Comparison of ENCODE assay signal across 8 cellular contexts in genomic region chr7:90749774-90750173, GRCh38.
DNase-seq lines count a peak whose midpoint lies in the region; ATAC-seq and TF ChIP-seq lines count a peak whose summit lies in the region.

No MANE protein-coding gene starts in this region.

- no peaks in the 10 kb centered on the region for H3K27me3 Mint-ChIP-seq in osteocyte (ENCODE audit: unreplicated experiment)

- TF ChIP-seq CTCF in VCaP (conservative IDR thresholded peaks at IDR 0.05) (peak; percentile 63), osteocyte (IDR thresholded peaks at IDR 0.05) (peak; percentile 38)

- H3K36me3 Mint-ChIP-seq in osteocyte (ENCODE audit: unreplicated experiment), result peaks cover 53% of the 10 kb centered on the region

- H3K27ac ChIP-seq in VCaP, result peak overlapping the region; percentile 5; the same call in 1 of the 2 replicates

- H3K4me3 Mint-ChIP-seq in osteocyte (ENCODE audit: unreplicated experiment), result no peak overlapping the region

- H3K27ac Mint-ChIP-seq in osteocyte (ENCODE audit: unreplicated experiment), result no peak overlapping the region

- peak; percentile 25 for DNase-seq in NCI-H2171 treated with DMSO at 0.1 percent for 48 hours (lab: John Stamatoyannopoulos, UW)
- DNase-seq in NCI-H2171 (lab: John Stamatoyannopoulos, UW), result no peak
- DNase-seq in osteocyte (ENCODE audit: extremely low spot score, unreplicated experiment), result no peak
- no peak for DNase-seq in foreskin melanocyte

- peaks cover 21% of the 10 kb centered on the region for H3K4me1 Mint-ChIP-seq in osteocyte (ENCODE audit: unreplicated experiment)

- ATAC-seq in HG03354 (IDR thresholded peaks at IDR 0.05; ENCODE audit: poor library complexity, severe bottlenecking, unreplicated experiment) (peak; percentile 75), HG02981 (IDR thresholded peaks at IDR 0.05; ENCODE audit: unreplicated experiment) (no peak), GM19455 (IDR thresholded peaks at IDR 0.05; ENCODE audit: unreplicated experiment) (no peak)

- H3K9me3 Mint-ChIP-seq in osteocyte (ENCODE audit: unreplicated experiment), result peaks cover 8% of the 10 kb centered on the region
